1 cellular context compared by ENCODE assay signal in the genomic region with DNA sequence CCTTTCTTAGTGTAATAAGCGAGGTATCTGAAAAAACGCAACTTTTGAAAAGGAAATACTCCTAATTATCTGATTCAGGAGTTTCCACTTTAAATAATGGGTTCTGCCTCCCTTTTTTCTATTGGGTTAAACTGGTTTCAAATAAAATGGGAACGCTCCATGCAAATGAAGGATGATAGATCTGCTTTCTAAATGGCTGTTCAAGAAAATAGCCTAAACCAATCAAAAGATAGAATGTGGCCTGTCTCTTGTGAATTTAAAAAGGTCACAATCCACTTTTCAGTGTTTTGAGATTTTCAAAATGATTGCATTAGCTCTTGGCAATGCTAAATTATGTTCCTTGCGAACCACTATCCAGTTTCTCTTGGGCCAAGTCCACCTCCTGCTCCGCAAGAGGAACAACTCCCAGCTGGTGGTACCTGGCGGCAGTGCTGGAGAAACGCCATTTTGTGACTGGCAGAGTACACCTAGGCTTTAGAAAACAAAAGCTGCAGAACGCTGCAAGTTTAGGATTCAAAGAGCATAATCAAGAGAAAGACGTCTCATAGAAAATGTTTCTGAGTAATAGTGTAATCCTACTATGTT.
TF ChIP-seq lines count a peak whose summit lies in the region.

No MANE protein-coding gene starts in this region.

TF ChIP-seq in endothelial cell of umbilical vein, 7 proteins besides CTCF, POLR2A, EP300 and RAD21 (continued from another document):
- TF ChIP-seq MYC (IDR thresholded peaks at IDR 0.05; ENCODE audit: low read depth, low read length): no peak
